15 cellular contexts compared by ENCODE assay signal in the genomic region with DNA sequence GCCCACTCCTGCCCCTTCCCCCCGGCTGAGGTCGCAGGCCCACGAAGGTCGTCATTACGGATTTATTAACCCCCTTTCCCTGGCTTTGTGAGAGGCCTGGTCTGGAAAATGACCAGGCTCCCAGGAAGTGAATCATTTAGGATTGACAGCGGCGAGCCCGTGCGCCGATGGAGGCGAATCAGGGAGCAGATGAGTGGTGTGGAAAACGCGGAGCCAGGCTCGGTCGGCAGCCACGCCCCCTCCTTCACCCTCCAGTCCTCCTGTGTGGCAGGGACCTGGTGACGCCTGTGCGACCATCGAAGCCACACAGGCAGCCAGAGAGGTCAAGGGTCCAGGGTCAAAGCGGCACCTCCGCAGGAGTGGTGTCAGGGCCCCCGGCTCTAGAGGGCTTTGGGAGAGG.
DNase-seq lines count a peak whose midpoint lies in the region; ATAC-seq and TF ChIP-seq lines count a peak whose summit lies in the region.
"Had no signal": no experiment of that assay in that cellular context is flagged by ENCODE, and none has a peak within 500 bp of the region (broad histone marks: within the 10 kb centered on the region; RNA-seq: fewer than 3 reads in every experiment).

No MANE protein-coding gene starts in this region.

- peak overlapping the region; percentile 37 for H3K27ac ChIP-seq in angular gyrus (ENCODE audit: low read depth, low read length)
- peak overlapping the region; percentile 73 to 83 for H3K27ac ChIP-seq in coronary artery
- no peak overlapping the region for H3K27ac ChIP-seq in neuronal stem cell (replicated peaks; ENCODE audit: low read length)
- H3K27ac ChIP-seq: GM23248, SJSA1 had no signal

- no peaks in the 10 kb centered on the region for H3K36me3 ChIP-seq in neuronal stem cell (replicated peaks in 1 of 2; ENCODE audit: control insufficient read depth in 2 of 2, insufficient read depth in 2 of 2, low read length in 2 of 2)
- H3K36me3 ChIP-seq: SJSA1 had no signal

- peaks cover 0 to 6% (median 0%) of the 10 kb centered on the region in 3 experiments for H3K27me3 ChIP-seq in neuronal stem cell (ENCODE audit: control insufficient read depth in 3 of 3, insufficient read depth in 3 of 3, low read depth in 1 of 3, low read length in 3 of 3)
- H3K27me3 ChIP-seq: SJSA1 had no signal

- H2BK5ac ChIP-seq in neuronal stem cell (ENCODE audit: low read length): peak overlapping the region; percentile 45

- peak overlapping the region; percentile 58 for H2BK12ac ChIP-seq in neuronal stem cell (ENCODE audit: low read length)

- H3K4ac ChIP-seq in neuronal stem cell (ENCODE audit: low read length): no peak overlapping the region

- H3K9me3 ChIP-seq in neuronal stem cell (replicated peaks in 1 of 2; ENCODE audit: control insufficient read depth in 2 of 2, insufficient read depth in 1 of 2, low read depth in 1 of 2, low read length in 2 of 2): peaks cover 0 to 2% of the 10 kb centered on the region in 2 donors
- H3K9me3 ChIP-seq: SJSA1 had no signal

- H3K79me1 ChIP-seq in neuronal stem cell (ENCODE audit: low read depth, low read length): peaks cover 1% of the 10 kb centered on the region

- H2BK120ac ChIP-seq in neuronal stem cell (ENCODE audit: low read depth, low read length): no peak overlapping the region

- no peak overlapping the region for H4K91ac ChIP-seq in neuronal stem cell (ENCODE audit: low read depth, low read length, poor library complexity)

- H3K4me3 ChIP-seq in coronary artery (no peak overlapping the region), neuronal stem cell (ENCODE audit: low read length in 2 of 2) (no peak overlapping the region)
- H3K4me3 ChIP-seq: GM23248, SJSA1 had no signal

- H2BK15ac ChIP-seq in neuronal stem cell (ENCODE audit: low read length): peak overlapping the region; percentile 45

- peaks cover 0 to 18% of the 10 kb centered on the region in 2 donors for H3K4me1 ChIP-seq in neuronal stem cell (ENCODE audit: control insufficient read depth in 2 of 2, insufficient read depth in 1 of 2, low read depth in 1 of 2, low read length in 2 of 2)
- H3K4me1 ChIP-seq: SJSA1 had no signal

- peak overlapping the region; percentile 87 for H3K18ac ChIP-seq in neuronal stem cell (ENCODE audit: low read length)

- TF ChIP-seq CTCF in coronary artery (IDR thresholded peaks at IDR 0.05): no peak

- H3K14ac ChIP-seq in neuronal stem cell (ENCODE audit: low read length): no peak overlapping the region

- DNase-seq in coronary artery (ENCODE audit: low spot score): no peak
- DNase-seq in neuronal stem cell (ENCODE audit: low spot score): no peak
- no peak for DNase-seq in D341Med (ENCODE audit: low spot score)
- no peak for DNase-seq in COLO668 (lab: John Stamatoyannopoulos, UW; ENCODE audit: unreplicated experiment)
- DNase-seq: ACHN, GF-D8, GM23248, HCEC 1CT, NCI-H1105 treated with DMSO at 0.1 percent for 48 hours, NCI-H1694 had no signal

- H2AK5ac ChIP-seq in neuronal stem cell (ENCODE audit: low read depth, low read length): peak overlapping the region; percentile 85

- ATAC-seq in GM21723 (IDR thresholded peaks at IDR 0.05; ENCODE audit: unreplicated experiment) (no peak), HG02870 (IDR thresholded peaks at IDR 0.05; ENCODE audit: unreplicated experiment) (no peak)
- ATAC-seq: Panc1 had no signal

- no peak overlapping the region for H3K4me2 ChIP-seq in neuronal stem cell (ENCODE audit: insufficient read depth, low read length, poor library complexity, severe bottlenecking)

- H3K9ac ChIP-seq in neuronal stem cell (ENCODE audit: low read depth, low read length, poor library complexity): peak overlapping the region; percentile 44
- H3K9ac ChIP-seq: GM23248 had no signal

- H3K23ac ChIP-seq in neuronal stem cell (ENCODE audit: low read depth, low read length, poor library complexity): no peak overlapping the region

- no peak overlapping the region for H2AFZ ChIP-seq in neuronal stem cell (ENCODE audit: low read length)
- H2AFZ ChIP-seq: GM23248 had no signal

- H4K8ac ChIP-seq in neuronal stem cell (ENCODE audit: low read depth, low read length): no peak overlapping the region

- no CpG with 5 or more reads among the region's 22 CpGs for WGBS in neuronal stem cell (ENCODE audit: extremely low coverage in 2 of 2, insufficient read length in 2 of 2, insufficient replicate concordance in 1 of 2), 2 donors
